In genomic region chr11:77450227-77450626, GRCh38 we compare ENCODE assay signal across 20 cellular contexts.
"Had no signal": no experiment of that assay in that cellular context is flagged by ENCODE, and none has a peak within 500 bp of the region (broad histone marks: within the 10 kb centered on the region; RNA-seq: fewer than 3 reads in every experiment).

No MANE protein-coding gene starts in this region.

- H3K27ac Mint-ChIP-seq: activated CD8-positive, alpha-beta memory T cell treated with anti-CD3 and anti-CD28 coated beads, Interleukin-2, amount 10 ng/mL, durations not matched to agents 7 days and 5 days; activated naive CD4-positive, alpha-beta T cell treated with anti-CD3 and anti-CD28 coated beads, Interleukin-2, amount 10 ng/mL, durations not matched to agents 7 days and 5 days; activated T-helper 2 cell treated with anti-CD3 and anti-CD28 coated beads, Interferon-gamma antibody, Interleukin-2, Interleukin-4, amounts not matched to agents 10 μg/mL and 5 μg/mL and 100 μg/mL, durations not matched to agents 14 hours and 24 hours and 36 hours; mesothelial cell of epicardium had no signal

- H3K4me3 ChIP-seq: adrenal gland, colonic mucosa, lower lobe of right lung, prostate gland, skin epidermis had no signal

- H3K9me3 ChIP-seq: adrenal gland, colonic mucosa, lower lobe of right lung, prostate gland had no signal

- H3K4me1 ChIP-seq: adrenal gland, lower lobe of right lung, prostate gland had no signal

- H3K4me3 Mint-ChIP-seq: activated CD8-positive, alpha-beta memory T cell treated with anti-CD3 and anti-CD28 coated beads, Interleukin-2, amount 10 ng/mL, durations not matched to agents 7 days and 5 days; activated naive CD4-positive, alpha-beta T cell treated with anti-CD3 and anti-CD28 coated beads, Interleukin-2, amount 10 ng/mL, durations not matched to agents 7 days and 5 days; mesothelial cell of epicardium; nephron progenitor cell; type B pancreatic cell had no signal

- ATAC-seq: activated CD8-positive, alpha-beta memory T cell treated with anti-CD3 and anti-CD28 coated beads, Interleukin-2, amount 10 ng/mL, durations not matched to agents 7 days and 5 days; esophagus mucosa; left cardiac atrium; lower lobe of right lung; right cardiac atrium had no signal

- H3K27ac ChIP-seq: adrenal gland, colonic mucosa, lower lobe of right lung, prostate gland, skin epidermis had no signal

- H3K9me3 Mint-ChIP-seq: activated naive CD4-positive, alpha-beta T cell treated with anti-CD3 and anti-CD28 coated beads, Interleukin-2, amount 10 ng/mL, durations not matched to agents 7 days and 5 days; activated T-helper 2 cell treated with anti-CD3 and anti-CD28 coated beads, Interferon-gamma antibody, Interleukin-2, Interleukin-4, amounts not matched to agents 10 μg/mL and 5 μg/mL and 100 μg/mL, durations not matched to agents 14 hours and 24 hours and 36 hours; mesothelial cell of epicardium; nephron progenitor cell; type B pancreatic cell had no signal

- H3K27me3 ChIP-seq: adrenal gland, colonic mucosa had no signal

- H3K27me3 Mint-ChIP-seq: type B pancreatic cell had no signal

- H3K36me3 ChIP-seq: adrenal gland, colonic mucosa, lower lobe of right lung, prostate gland had no signal

- DNase-seq: activated CD4-positive, alpha-beta T cell treated with anti-CD3 and anti-CD28 coated beads, Interleukin-2, amount 50 U/mL, for 4 hours; activated CD4-positive, CD25-positive, alpha-beta regulatory T cell treated with anti-CD3 and anti-CD28 coated beads, Interleukin-2, amount 50 U/mL, for 72 hours; activated CD8-positive, alpha-beta memory T cell treated with anti-CD3 and anti-CD28 coated beads, Interleukin-2, amount 10 ng/mL, durations not matched to agents 7 days and 5 days; activated naive CD4-positive, alpha-beta T cell treated with anti-CD3 and anti-CD28 coated beads, Interleukin-2, amount 10 ng/mL, durations not matched to agents 7 days and 5 days; activated T-cell treated with anti-CD3 and anti-CD28 coated beads, Interleukin-2, amount 50 U/mL, for 1 hour; adrenal gland; caudate nucleus; colonic mucosa; left cardiac atrium; lower lobe of right lung; nephron progenitor cell; right cardiac atrium; stimulated activated CD4-positive, alpha-beta T cell treated with anti-CD3 and anti-CD28 coated beads, Interleukin-4, amount 100 ng/mL, for 24 hours; stimulated activated naive CD4-positive, alpha-beta T cell had no signal
